ENCODE assay signal across 16 cellular contexts in the genomic region with DNA sequence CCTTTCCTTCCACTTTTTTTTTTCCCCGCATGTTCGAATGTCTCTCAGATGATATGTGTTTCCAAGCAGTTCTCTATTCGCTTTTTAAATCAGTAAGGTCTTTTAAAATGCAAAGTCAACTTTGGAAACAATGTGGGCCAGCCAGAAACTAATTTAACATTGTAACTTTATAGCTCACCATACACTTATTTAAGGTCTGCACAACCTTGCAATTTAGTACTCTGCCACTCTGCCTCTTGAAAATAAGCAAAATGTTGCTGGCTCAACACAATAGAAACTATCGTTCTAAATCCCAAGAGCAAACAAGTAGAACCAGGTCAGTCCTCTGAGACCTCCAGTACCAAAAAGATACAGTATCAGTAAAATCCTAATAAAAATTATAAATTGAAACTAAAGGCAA.
DNase-seq lines count a peak whose midpoint lies in the region; ATAC-seq and TF ChIP-seq lines count a peak whose summit lies in the region.
"Had no signal": no experiment of that assay in that cellular context is flagged by ENCODE, and none has a peak within 500 bp of the region (broad histone marks: within the 10 kb centered on the region; RNA-seq: fewer than 3 reads in every experiment).

No MANE protein-coding gene starts in this region.

- no peaks in the 10 kb centered on the region for H3K9me3 Mint-ChIP-seq in central memory CD8-positive, alpha-beta T cell

- no peaks in the 10 kb centered on the region for H3K9me3 ChIP-seq in A673 (ENCODE audit: low read depth, low read length, poor library complexity, severe bottlenecking)
- no peaks in the 10 kb centered on the region for H3K9me3 ChIP-seq in HEK293 (ENCODE audit: control insufficient read depth, insufficient read depth, low read depth, low read length)
- no peaks in the 10 kb centered on the region for H3K9me3 ChIP-seq in osteoblast (ENCODE audit: low read depth, low read length)
- H3K9me3 ChIP-seq: esophagus muscularis mucosa, upper lobe of right lung had no signal

- H3K27me3 Mint-ChIP-seq in central memory CD8-positive, alpha-beta T cell: no peaks in the 10 kb centered on the region

- no TSS peak for BruUV-seq in A673 (replicated peaks; lab: Mats Ljungman, UMichigan)

- DNase-seq in A673 (ENCODE audit: low spot score) (no peak), osteoblast (ENCODE audit: insufficient read length, low spot score, missing footprints) (no peak), AG08396 (ENCODE audit: low spot score) (no peak), NCI-H1105 treated with DMSO at 0.1 percent for 48 hours (lab: John Stamatoyannopoulos, UW) (no peak)
- no peak for DNase-seq in central memory CD8-positive, alpha-beta T cell (ENCODE audit: low spot score in 2 of 2)
- DNase-seq: aorta; cortex of kidney; DMS 273 treated with DMSO at 0.1 percent for 48 hours; SIG-M5; stimulated activated CD4-positive, alpha-beta T cell treated with anti-CD3 and anti-CD28 coated beads, Interleukin-1b, Interleukin-23, amount 100 ng/mL, for 48 hours; T1000; upper lobe of right lung had no signal

- H3K36me3 ChIP-seq in A673 (ENCODE audit: insufficient read depth, low read length, poor library complexity, severe bottlenecking) (no peaks in the 10 kb centered on the region), HEK293 (ENCODE audit: control insufficient read depth in 2 of 2, insufficient read depth in 1 of 2, low read length in 2 of 2) (no peaks in the 10 kb centered on the region), osteoblast (ENCODE audit: insufficient read depth, low read length) (no peaks in the 10 kb centered on the region)
- H3K36me3 ChIP-seq: esophagus muscularis mucosa, upper lobe of right lung had no signal

- TF ChIP-seq CTCF in A673 (conservative IDR thresholded peaks at IDR 0.05; ENCODE audit: low read depth, low read length): no peak
- TF ChIP-seq CTCF in HEK293 (tag by site-specific recombination; IDR thresholded peaks at IDR 0.05): no peak
- no peak for TF ChIP-seq CTCF in osteoblast (IDR thresholded peaks at IDR 0.05; ENCODE audit: extremely low read depth, low read depth, low read length)

- H3K4me3 ChIP-seq in A673 (ENCODE audit: low read depth, low read length, poor library complexity, severe bottlenecking) (no peak overlapping the region), HEK293 (ENCODE audit: low read depth, low read length) (no peak overlapping the region), osteoblast (ENCODE audit: insufficient read depth, low read length) (no peak overlapping the region)
- H3K4me3 ChIP-seq: esophagus muscularis mucosa, upper lobe of right lung had no signal

- peaks cover 59% of the 10 kb centered on the region for H3K4me1 ChIP-seq in A673 (ENCODE audit: insufficient read depth, low read length, poor library complexity, severe bottlenecking)
- H3K4me1 ChIP-seq in HEK293 (ENCODE audit: control insufficient read depth, insufficient read depth, low read length): no peaks in the 10 kb centered on the region; the same call in 1 of the 2 replicates
- peaks cover 53% of the 10 kb centered on the region for H3K4me1 ChIP-seq in osteoblast (ENCODE audit: insufficient read depth, low read length)

- H3K27me3 ChIP-seq in A673 (replicated peaks; ENCODE audit: insufficient read depth, low read depth, low read length, poor library complexity) (no peaks in the 10 kb centered on the region), osteoblast (ENCODE audit: insufficient read depth, low read length) (no peaks in the 10 kb centered on the region)
- H3K27me3 ChIP-seq: esophagus muscularis mucosa, upper lobe of right lung had no signal

- peaks cover 86% of the 10 kb centered on the region for H3K4me1 Mint-ChIP-seq in central memory CD8-positive, alpha-beta T cell

- peak overlapping the region; percentile 35 for H3K27ac ChIP-seq in A673 (ENCODE audit: low read depth, low read length, poor library complexity, severe bottlenecking)
- no peak overlapping the region for H3K27ac ChIP-seq in HEK293 (ENCODE audit: extremely low read depth, low read depth, low read length)
- peak overlapping the region; percentile 83 for H3K27ac ChIP-seq in osteoblast (ENCODE audit: low read depth, low read length)
- H3K27ac ChIP-seq: upper lobe of right lung had no signal

- H3K27ac Mint-ChIP-seq in central memory CD8-positive, alpha-beta T cell (ENCODE audit: low read depth): peak overlapping the region; percentile 3

- intact Hi-C loops in A673 (cut with micrococcal nuclease; ENCODE audit: unreplicated experiment): no loop called here

- H4K20me1 ChIP-seq in osteoblast (ENCODE audit: insufficient read depth, low read length): no peaks in the 10 kb centered on the region

- no peak overlapping the region for H3K4me3 Mint-ChIP-seq in central memory CD8-positive, alpha-beta T cell

- CTCF ChIA-PET in A673 (lab: Charles Lee): no interaction called here
- CTCF ChIA-PET in HEK293 (lab: Yijun Ruan, JAX): interaction anchor here (0.6 to 1.2 kb wide), 3 partner anchors 95 to 439 kb away, joined by 3 to 6 read pairs (median 3); no protein-coding TSS in a partner anchor

- POLR2A ChIA-PET in A673 (lab: Charles Lee; ENCODE audit: low non-redundant PET): no interaction called here
- POLR2A ChIA-PET in HEK293 (lab: Yijun Ruan, JAX): no interaction called here

- H3K36me3 Mint-ChIP-seq in central memory CD8-positive, alpha-beta T cell (ENCODE audit: insufficient read depth): peaks cover 4% of the 10 kb centered on the region

- peaks cover 74% of the 10 kb centered on the region for H3K79me2 ChIP-seq in osteoblast (ENCODE audit: insufficient read depth, low read length)

- ATAC-seq in central memory CD8-positive, alpha-beta T cell (replicated peaks; ENCODE audit: extremely low read depth, poor library complexity, severe bottlenecking): no peak
- no peak for ATAC-seq in GM19035 (IDR thresholded peaks at IDR 0.05; ENCODE audit: unreplicated experiment)
- no peak for ATAC-seq in HG03025 (IDR thresholded peaks at IDR 0.05; ENCODE audit: low FRiP score, unreplicated experiment)
- ATAC-seq: upper lobe of right lung had no signal

- no peak overlapping the region for H3K4me2 ChIP-seq in osteoblast (ENCODE audit: insufficient read depth, low read length)

- H2AFZ ChIP-seq in osteoblast (ENCODE audit: low read length): no peak overlapping the region

TF ChIP-seq in HEK293, 187 proteins besides CTCF, POLR2A, EP300 and RAD21:
- TF ChIP-seq, protein P1, sequence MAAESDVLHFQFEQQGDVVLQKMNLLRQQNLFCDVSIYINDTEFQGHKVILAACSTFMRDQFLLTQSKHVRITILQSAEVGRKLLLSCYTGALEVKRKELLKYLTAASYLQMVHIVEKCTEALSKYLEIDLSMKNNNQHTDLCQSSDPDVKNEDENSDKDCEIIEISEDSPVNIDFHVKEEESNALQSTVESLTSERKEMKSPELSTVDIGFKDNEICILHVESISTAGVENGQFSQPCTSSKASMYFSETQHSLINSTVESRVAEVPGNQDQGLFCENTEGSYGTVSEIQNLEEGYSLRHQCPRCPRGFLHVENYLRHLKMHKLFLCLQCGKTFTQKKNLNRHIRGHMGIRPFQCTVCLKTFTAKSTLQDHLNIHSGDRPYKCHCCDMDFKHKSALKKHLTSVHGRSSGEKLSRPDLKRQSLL (tag by site-specific recombination; IDR thresholded peaks at IDR 0.05): no peak
- TF ChIP-seq, protein P2, sequence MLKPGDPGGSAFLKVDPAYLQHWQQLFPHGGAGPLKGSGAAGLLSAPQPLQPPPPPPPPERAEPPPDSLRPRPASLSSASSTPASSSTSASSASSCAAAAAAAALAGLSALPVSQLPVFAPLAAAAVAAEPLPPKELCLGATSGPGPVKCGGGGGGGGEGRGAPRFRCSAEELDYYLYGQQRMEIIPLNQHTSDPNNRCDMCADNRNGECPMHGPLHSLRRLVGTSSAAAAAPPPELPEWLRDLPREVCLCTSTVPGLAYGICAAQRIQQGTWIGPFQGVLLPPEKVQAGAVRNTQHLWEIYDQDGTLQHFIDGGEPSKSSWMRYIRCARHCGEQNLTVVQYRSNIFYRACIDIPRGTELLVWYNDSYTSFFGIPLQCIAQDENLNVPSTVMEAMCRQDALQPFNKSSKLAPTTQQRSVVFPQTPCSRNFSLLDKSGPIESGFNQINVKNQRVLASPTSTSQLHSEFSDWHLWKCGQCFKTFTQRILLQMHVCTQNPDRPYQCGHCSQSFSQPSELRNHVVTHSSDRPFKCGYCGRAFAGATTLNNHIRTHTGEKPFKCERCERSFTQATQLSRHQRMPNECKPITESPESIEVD (tag by site-specific recombination; IDR thresholded peaks at IDR 0.05): peak; percentile 80
